Comparison of ENCODE assay signal across 13 cellular contexts in the genomic region with DNA sequence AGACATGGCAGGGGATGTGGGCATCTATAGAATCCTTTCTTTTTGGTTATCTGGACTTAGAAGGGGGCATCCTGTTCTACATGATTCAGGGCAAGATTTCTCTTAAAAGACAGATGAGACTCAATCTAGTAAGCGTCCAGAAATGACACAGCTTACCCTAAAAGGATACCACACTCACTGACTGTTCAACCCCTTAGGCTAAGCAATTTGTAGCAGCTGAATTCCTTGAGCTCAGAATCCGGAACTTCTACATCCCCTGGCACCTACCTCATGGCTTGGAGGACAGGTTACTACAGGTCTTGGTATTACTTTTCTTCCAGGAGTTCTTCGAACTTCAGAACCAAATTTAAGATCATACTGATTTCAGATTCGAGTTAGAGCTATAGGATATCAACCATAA.
DNase-seq lines count a peak whose midpoint lies in the region; ATAC-seq, FAIRE-seq and TF ChIP-seq lines count a peak whose summit lies in the region.
"Had no signal": no experiment of that assay in that cellular context is flagged by ENCODE, and none has a peak within 500 bp of the region (broad histone marks: within the 10 kb centered on the region; RNA-seq: fewer than 3 reads in every experiment).

No MANE protein-coding gene starts in this region.

- H2BK15ac ChIP-seq in mesenchymal stem cell (ENCODE audit: low read depth, poor library complexity, severe bottlenecking), result no peak overlapping the region

- H3K79me1 ChIP-seq in mesenchymal stem cell (replicated peaks; ENCODE audit: low read length, poor library complexity, severe bottlenecking), result no peaks in the 10 kb centered on the region

- dilution Hi-C loops in mammary epithelial cell (cut with HindIII; ENCODE audit: low sequenced_read_pairs), result loop anchor here (5.0 to 10.0 kb wide), 2 partner anchors 35 to 57 kb away; no protein-coding TSS in a partner anchor

- H3K36me3 ChIP-seq in BLaER1 (no peaks in the 10 kb centered on the region), mammary epithelial cell (ENCODE audit: insufficient read depth, low read length) (no peaks in the 10 kb centered on the region), mesenchymal stem cell (ENCODE audit: control insufficient read depth in 1 of 2, insufficient read depth in 2 of 2, low read depth in 1 of 2, low read length in 2 of 2) (peaks cover 0 to 49% of the 10 kb centered on the region in 2 experiments), right atrium auricular region (no peaks in the 10 kb centered on the region)

- in situ Hi-C loops in mammary epithelial cell (cut with MboI; ENCODE audit: low sequenced_read_pairs in 2 of 2), result no loop called here

- no peak overlapping the region for H3K4me3 ChIP-seq in BLaER1
- H3K4me3 ChIP-seq in mammary epithelial cell (replicated peaks in 1 of 3; ENCODE audit: insufficient read depth in 1 of 3, low read depth in 2 of 3, low read length in 3 of 3), result peak overlapping the region in 2 of 3 experiments; percentile 13 to 36
- no peak overlapping the region for H3K4me3 ChIP-seq in mesenchymal stem cell (ENCODE audit: insufficient read depth in 1 of 2, low read depth in 1 of 2, low read length in 2 of 2)
- H3K4me3 ChIP-seq in right atrium auricular region, result no peak overlapping the region
- H3K4me3 ChIP-seq: heart left ventricle had no signal

- peaks cover 2% of the 10 kb centered on the region for H3K79me2 ChIP-seq in mammary epithelial cell (ENCODE audit: insufficient read depth, low read length)

- H3K4me2 ChIP-seq in BLaER1 (peak overlapping the region; percentile 42; the same call in 1 of the 2 replicates), mammary epithelial cell (ENCODE audit: insufficient read depth, low read depth, low read length) (peak overlapping the region; percentile 83), mesenchymal stem cell (ENCODE audit: low read length, poor library complexity, severe bottlenecking) (no peak overlapping the region)
- H3K4me2 ChIP-seq: KMS-11 had no signal

- H2AFZ ChIP-seq in mammary epithelial cell (ENCODE audit: low read depth, low read length), result no peak overlapping the region
- no peak overlapping the region for H2AFZ ChIP-seq in mesenchymal stem cell (ENCODE audit: low read depth, low read length)

- H2BK120ac ChIP-seq in mesenchymal stem cell (ENCODE audit: low read depth, low read length), result no peak overlapping the region

- no peaks in the 10 kb centered on the region for H3K27me3 ChIP-seq in BLaER1
- H3K27me3 ChIP-seq in mammary epithelial cell (ENCODE audit: insufficient read depth, low read length), result no peaks in the 10 kb centered on the region
- H3K27me3 ChIP-seq in mesenchymal stem cell (ENCODE audit: control insufficient read depth in 1 of 2, insufficient read depth in 1 of 2, low read length in 2 of 2), result no peaks in the 10 kb centered on the region
- no peaks in the 10 kb centered on the region for H3K27me3 ChIP-seq in right atrium auricular region
- H3K27me3 ChIP-seq: heart left ventricle had no signal

- H4K20me1 ChIP-seq in BLaER1 (no peaks in the 10 kb centered on the region), mammary epithelial cell (ENCODE audit: insufficient read depth, low read length) (no peaks in the 10 kb centered on the region)

- CTCF ChIA-PET in mammary epithelial cell (lab: Charles Lee; ENCODE audit: low non-redundant PET), result no interaction called here

- H3K9me3 ChIP-seq in BLaER1 (0 out of 2 replicates have a peak, but pooled peaks cover 5% of the 10 kb centered on the region), mammary epithelial cell (replicated peaks; ENCODE audit: insufficient read depth, low read length) (no peaks in the 10 kb centered on the region), mesenchymal stem cell (ENCODE audit: control insufficient read depth, low read length) (no peaks in the 10 kb centered on the region), right atrium auricular region (no peaks in the 10 kb centered on the region)
- H3K9me3 ChIP-seq: heart left ventricle had no signal

- intact Hi-C loops in mammary epithelial cell (cut with micrococcal nuclease), result loop anchor here (1.0 kb wide), 3 partner anchors 8 to 45 kb away; no protein-coding TSS in a partner anchor

- H3K4me1 ChIP-seq in BLaER1, result peaks cover 42% of the 10 kb centered on the region
- peaks cover 62% of the 10 kb centered on the region for H3K4me1 ChIP-seq in mammary epithelial cell (ENCODE audit: insufficient read depth, low read length)
- peaks cover 9% of the 10 kb centered on the region for H3K4me1 ChIP-seq in mesenchymal stem cell (ENCODE audit: control insufficient read depth, insufficient read depth, low read depth, low read length)
- H3K4me1 ChIP-seq in right atrium auricular region, result peaks cover 0 to 24% of the 10 kb centered on the region in 2 donors

- no peak overlapping the region for H4K8ac ChIP-seq in mesenchymal stem cell (ENCODE audit: low read length)

- H3K14ac ChIP-seq in mesenchymal stem cell (ENCODE audit: low read length in 2 of 2), result no peak overlapping the region

- H3K18ac ChIP-seq in mesenchymal stem cell (ENCODE audit: low read depth in 1 of 2, low read length in 2 of 2), result no peak overlapping the region

- H2BK5ac ChIP-seq in mesenchymal stem cell (ENCODE audit: low read depth, low read length, poor library complexity, severe bottlenecking), result no peak overlapping the region

- H2AK5ac ChIP-seq in mesenchymal stem cell (ENCODE audit: low read length, severe bottlenecking), result peak overlapping the region; percentile 100

- H3K9ac ChIP-seq in BLaER1, result no peak overlapping the region
- H3K9ac ChIP-seq in mammary epithelial cell (ENCODE audit: insufficient read depth, low read length), result peak overlapping the region; percentile 83
- peak overlapping the region; percentile 48 for H3K9ac ChIP-seq in mesenchymal stem cell (ENCODE audit: low read length)
- H3K9ac ChIP-seq: KMS-11 had no signal

- no peak overlapping the region for H3K4ac ChIP-seq in mesenchymal stem cell (ENCODE audit: low read depth in 1 of 2, low read length in 2 of 2)

- WGBS in mammary epithelial cell (ENCODE audit: low coverage, missing lambda C conversion rate), result 0% methylated on average over 4 of the region's 4 CpGs
- WGBS in mesenchymal stem cell, result 87% methylated on average over 4 of the region's 4 CpGs

- no peak overlapping the region for H3K23ac ChIP-seq in mesenchymal stem cell (ENCODE audit: low read length in 2 of 2)

- DNase-seq in M059J (ENCODE audit: low read depth) (peak; percentile 94), mammary epithelial cell (peak; percentile 97), mesenchymal stem cell (no peak), right atrium auricular region (ENCODE audit: low spot score) (no peak), D721Med (ENCODE audit: insufficient read length, low spot score) (no peak)
- DNase-seq: anterior cingulate cortex, cortex of kidney, heart left ventricle, NCI-H345 had no signal

- no peak for TF ChIP-seq CTCF in mammary epithelial cell (conservative IDR thresholded peaks at IDR 0.05 in 1 of 2, IDR thresholded peaks at IDR 0.05 in 1 of 2; ENCODE audit: extremely low read depth in 1 of 2, insufficient read depth in 1 of 2, low read depth in 1 of 2, low read length in 2 of 2)
- no peak for TF ChIP-seq CTCF in right atrium auricular region (IDR thresholded peaks at IDR 0.05)
- TF ChIP-seq CTCF in D721Med (IDR thresholded peaks at IDR 0.05; ENCODE audit: insufficient read depth, missing control alignments), result no peak

- BruUV-seq in mammary epithelial cell (replicated peaks; lab: Mats Ljungman, UMichigan), result no TSS peak

- 0 out of 2 replicates have a peak overlapping the region, but pooled peaks have one; percentile 3 for H3K27ac ChIP-seq in BLaER1
- H3K27ac ChIP-seq in mammary epithelial cell (ENCODE audit: insufficient read depth, low read depth, low read length), result peak overlapping the region; percentile 100
- H3K27ac ChIP-seq in mesenchymal stem cell (ENCODE audit: low read length, poor library complexity, severe bottlenecking), result peak overlapping the region; percentile 58
- H3K27ac ChIP-seq in right atrium auricular region, result no peak overlapping the region
- H3K27ac ChIP-seq: KMS-11 had no signal

- H4K91ac ChIP-seq in mesenchymal stem cell (ENCODE audit: low read length), result no peak overlapping the region

- H2BK12ac ChIP-seq in mesenchymal stem cell (ENCODE audit: low read length in 2 of 2), result no peak overlapping the region

- no peak for FAIRE-seq in D721Med (lab: Jason Lieb, UNC)

- no peak for ATAC-seq in HG02885 (IDR thresholded peaks at IDR 0.05; ENCODE audit: poor library complexity, unreplicated experiment)
- ATAC-seq in HG02970 (IDR thresholded peaks at IDR 0.05; ENCODE audit: low FRiP score, unreplicated experiment), result no peak
- ATAC-seq: heart left ventricle had no signal

Comparison
In these comparisons a context has a peak if more than half of its experiments do, and no peak if none do; other contexts are left out.
1. H3K27ac ChIP-seq: peak in BLaER1 (single experiment), mammary epithelial cell (single experiment) and mesenchymal stem cell (single experiment); none in right atrium auricular region (0 of 2).
2. H3K4me3 ChIP-seq: peak in mammary epithelial cell (2 of 3); none in BLaER1 (single experiment), mesenchymal stem cell (0 of 2) and right atrium auricular region (0 of 2).
3. DNase-seq: peak in M059J (single experiment) and mammary epithelial cell (single experiment); none in mesenchymal stem cell (single experiment), right atrium auricular region (single experiment) and D721Med (single experiment).